Comparison of ENCODE assay signal across 8 cellular contexts in the genomic region with DNA sequence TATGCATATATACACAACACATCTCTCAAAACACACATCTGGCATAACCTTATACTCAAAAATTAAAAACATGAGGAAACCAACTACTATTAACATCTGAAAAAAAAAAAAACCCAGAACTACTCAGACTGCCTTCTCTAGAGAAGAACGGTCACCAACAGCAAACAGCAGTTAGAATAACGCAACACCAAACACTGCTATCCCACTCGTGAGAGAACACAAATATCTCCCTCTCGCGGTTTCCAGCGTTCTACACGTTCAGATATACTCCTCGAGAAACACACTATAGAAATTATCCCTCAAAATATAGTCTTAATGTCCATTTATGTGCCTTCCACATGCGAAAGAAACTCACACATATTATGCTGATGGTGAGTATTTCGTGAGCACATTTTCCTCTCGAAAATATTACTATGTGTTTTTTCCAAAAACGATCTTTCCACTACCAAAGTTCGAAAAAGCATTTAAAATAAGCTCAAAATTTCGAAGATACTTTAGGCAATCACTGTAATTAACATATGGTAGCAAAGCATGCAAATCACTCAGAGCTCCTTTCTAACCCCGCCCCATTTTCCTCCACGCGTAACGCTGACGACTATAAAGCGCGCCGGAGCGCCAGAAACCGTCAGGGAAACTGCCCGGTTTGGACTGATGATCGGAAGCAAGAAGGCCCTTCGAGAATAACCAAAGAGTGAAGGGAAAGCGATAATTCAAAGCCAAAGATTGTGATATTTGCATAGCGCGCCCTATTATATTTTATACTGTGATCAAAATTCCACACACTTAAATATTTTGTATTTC.
A peak's percentile ranks its signal among the peaks of the same experiment; 100 is the strongest.
DNase-seq lines count a peak whose midpoint lies in the region; ATAC-seq and TF ChIP-seq lines count a peak whose summit lies in the region.

No MANE protein-coding gene starts in this region.

- peaks cover 5% of the 10 kb centered on the region; the same call in 1 of the 2 replicates for H3K4me1 ChIP-seq in HUES64 (ENCODE audit: insufficient read depth, low read length)
- H3K4me1 ChIP-seq in OCI-LY7 (ENCODE audit: insufficient read depth, low read length, poor library complexity, severe bottlenecking): peaks cover 17% of the 10 kb centered on the region

- peak overlapping the region; percentile 96 for H3K9ac ChIP-seq in HUES64 (ENCODE audit: low read depth, low read length)

- H3K79me2 ChIP-seq in OCI-LY7 (ENCODE audit: insufficient read depth, low read depth, low read length): no peaks in the 10 kb centered on the region

- no peaks in the 10 kb centered on the region for H4K20me1 ChIP-seq in OCI-LY7 (ENCODE audit: insufficient read depth, low read length)

- peak overlapping the region; percentile 91 for H2AFZ ChIP-seq in OCI-LY7 (ENCODE audit: low read length)

- POLR2A ChIA-PET in OCI-LY7 (lab: Charles Lee): interaction anchor here (0.6 to 3.4 kb wide), 61 partner anchors 9 to 1275 kb away, joined by 3 to 64 read pairs (median 4); a partner anchor contains a TSS

- ATAC-seq in GM21526 (IDR thresholded peaks at IDR 0.05; ENCODE audit: low FRiP score, unreplicated experiment): peak; percentile 67

- WGBS in HUES64: 1% methylated on average over 29 of the region's 30 CpGs

- peak overlapping the region; percentile 97 for H3K4me2 ChIP-seq in OCI-LY7 (ENCODE audit: low read length)

- H3K36me3 ChIP-seq in HUES64 (ENCODE audit: insufficient read depth, low read length) (no peaks in the 10 kb centered on the region), OCI-LY7 (ENCODE audit: insufficient read depth, low read length) (no peaks in the 10 kb centered on the region)

- peak; percentile 100 for TF ChIP-seq POLR2A in erythroblast (IDR thresholded peaks at IDR 0.05; ENCODE audit: low read length)

- H3K9me2 ChIP-seq in OCI-LY7 (ENCODE audit: insufficient read depth, low read length): no peaks in the 10 kb centered on the region

- H3K27me3 ChIP-seq in HUES64 (ENCODE audit: insufficient read depth, low read length): no peaks in the 10 kb centered on the region

- CTCF ChIA-PET in OCI-LY7 (lab: Charles Lee; ENCODE audit: unreplicated experiment): no interaction called here

- intact Hi-C loops in OCI-LY7 (cut with micrococcal nuclease; ENCODE audit: unreplicated experiment): loop anchor here (1.0 to 2.0 kb wide), 5 partner anchors 28 to 729 kb away; a partner anchor contains a TSS

- H3K27ac ChIP-seq in HUES64 (ENCODE audit: low read depth, low read length) (peak overlapping the region; percentile 94), OCI-LY7 (ENCODE audit: low read depth, low read length, poor library complexity, severe bottlenecking) (peak overlapping the region; percentile 83)

- no TSS peak for BruUV-seq in OCI-LY7 (replicated peaks; lab: Mats Ljungman, UMichigan)

- TF ChIP-seq CTCF in OCI-LY7 (conservative IDR thresholded peaks at IDR 0.05; ENCODE audit: low read length): peak; percentile 41

- peak; percentile 92 for DNase-seq in D341Med (ENCODE audit: low spot score)
- peak; percentile 98 for DNase-seq in OCI-LY7 (ENCODE audit: low spot score)
- peak; percentile 97 for DNase-seq in activated T-cell treated with anti-CD3 and anti-CD28 coated beads for 4 hours
- peak; percentile 97 for DNase-seq in erythroblast (lab: John Stamatoyannopoulos, UW)
- DNase-seq in mucosa of gallbladder (ENCODE audit: low spot score): peak; percentile 96
- peak; percentile 89 to 96 for DNase-seq in stimulated activated CD8-positive, alpha-beta memory T cell treated with anti-CD3 and anti-CD28 coated beads, Interleukin-4, amount 100 ng/mL, for 1 hour (ENCODE audit: low read depth in 2 of 2, low spot score in 1 of 2)

- H3K9me3 ChIP-seq in HUES64 (ENCODE audit: insufficient read depth, low read depth, low read length): no peaks in the 10 kb centered on the region
- H3K9me3 ChIP-seq in OCI-LY7 (ENCODE audit: low read length): no peaks in the 10 kb centered on the region

- H3K4me3 ChIP-seq in HUES64 (ENCODE audit: low read length): peak overlapping the region; percentile 56
- H3K4me3 ChIP-seq in OCI-LY7 (ENCODE audit: low read depth, low read length, poor library complexity, severe bottlenecking): peak overlapping the region; percentile 68

Comparison
In these comparisons a context has a peak if more than half of its experiments do, and no peak if none do; other contexts are left out.
1. Peak in every context shown above with its lines: DNase-seq, ATAC-seq, H3K4me3 ChIP-seq and H3K27ac ChIP-seq.